8 cellular contexts compared by ENCODE assay signal in genomic region chr7:128135275-128136214, GRCh38.
DNase-seq lines count a peak whose midpoint lies in the region; ATAC-seq, FAIRE-seq and TF ChIP-seq lines count a peak whose summit lies in the region.

No MANE protein-coding gene starts in this region.

- no peak for TF ChIP-seq POLR2A in H1 (IDR thresholded peaks at IDR 0.05; ENCODE audit: control extremely low read depth in 1 of 2, low read depth in 2 of 2, low read length in 2 of 2)

- peak overlapping the region; percentile 96 for H2AFZ ChIP-seq in H1 (ENCODE audit: low read length)

- peaks cover 9% of the 10 kb centered on the region; the same call in 1 of the 2 replicates for H3K23me2 ChIP-seq in H1 (ENCODE audit: low read depth, low read length)

- DNase-seq in 8988T: peak; percentile 62
- peak; percentile 76 for DNase-seq in NCI-H2227 (lab: John Stamatoyannopoulos, UW; ENCODE audit: unreplicated experiment)
- peak; percentile 60 for DNase-seq in activated CD8-positive, alpha-beta T cell treated with anti-CD3 and anti-CD28 coated beads, Interleukin-2, amount 10 ng/mL, durations not matched to agents 7 days and 5 days
- DNase-seq in H1 (ENCODE audit: low read depth in 1 of 2, low spot score in 2 of 2): peak in 1 of 2 experiments; percentile 85
- peak; percentile 27 for DNase-seq in middle frontal gyrus (ENCODE audit: extremely low spot score, low spot score)
- peak; percentile 44 to 46 for DNase-seq in stimulated activated CD8-positive, alpha-beta memory T cell treated with anti-CD3 and anti-CD28 coated beads, Interleukin-2, amount 100 ng/mL, for 48 hours (ENCODE audit: low read depth in 2 of 2)

- peaks cover 14% of the 10 kb centered on the region for H3K4me1 Mint-ChIP-seq in activated CD8-positive, alpha-beta T cell treated with anti-CD3 and anti-CD28 coated beads, Interleukin-2, amount 10 ng/mL, durations not matched to agents 7 days and 5 days (ENCODE audit: low read depth)

- peaks cover 0 to 2% of the 10 kb centered on the region in 2 experiments; a peak in 1 of 4 replicates for H3K9me3 ChIP-seq in H1 (ENCODE audit: insufficient read depth in 2 of 2, low read depth in 1 of 2, low read length in 1 of 2)

- peak overlapping the region; percentile 80; the same call in 1 of the 2 replicates for H2BK12ac ChIP-seq in H1 (ENCODE audit: low read depth, low read length)

- H3K4me3 Mint-ChIP-seq in activated CD8-positive, alpha-beta T cell treated with anti-CD3 and anti-CD28 coated beads, Interleukin-2, amount 10 ng/mL, durations not matched to agents 7 days and 5 days: peak overlapping the region; percentile 69

- H3K36me3 ChIP-seq in H1 (ENCODE audit: control insufficient read depth in 2 of 4, insufficient read depth in 4 of 4, low read length in 3 of 4): no peaks in the 10 kb centered on the region

- H3K4me1 ChIP-seq in H1 (replicated peaks in 1 of 4; ENCODE audit: control insufficient read depth in 3 of 4, insufficient read depth in 4 of 4, low read length in 3 of 4): peaks cover 0 to 4% (median 2%) of the 10 kb centered on the region in 4 experiments; a peak in 2 of 7 replicates

- 2% methylated on average over 51 of the region's 62 CpGs; no CpG with 5 or more reads in 1 of the 2 experiments for WGBS in H1 (ENCODE audit: extremely low coverage in 1 of 2, insufficient coverage in 1 of 2, insufficient read length in 1 of 2, insufficient replicate concordance in 2 of 2, low coverage in 1 of 2, low lambda C conversion rate in 2 of 2, missing lambda C conversion rate in 1 of 2), 2 experiments

- H3K4me2 ChIP-seq in H1 (ENCODE audit: insufficient read depth in 1 of 2, low read depth in 2 of 2, low read length in 2 of 2): peak overlapping the region; percentile 68 to 86

- no peak overlapping the region for H2AK5ac ChIP-seq in H1 (ENCODE audit: low read depth, low read length)

- H2BK5ac ChIP-seq in H1 (ENCODE audit: low read depth, low read length): peak overlapping the region; percentile 35; the same call in 1 of the 2 replicates

- H2BK15ac ChIP-seq in H1 (ENCODE audit: low read length): no peak overlapping the region

- peak overlapping the region; percentile 3 for H4K5ac ChIP-seq in H1 (ENCODE audit: insufficient read length, low read depth, low read length)

- H3K56ac ChIP-seq in H1 (replicated peaks; ENCODE audit: insufficient read length, low read depth, low read length): peak overlapping the region; percentile 77

- H3K14ac ChIP-seq in H1 (ENCODE audit: insufficient read length): no peak overlapping the region

- H3K27ac Mint-ChIP-seq in activated CD8-positive, alpha-beta T cell treated with anti-CD3 and anti-CD28 coated beads, Interleukin-2, amount 10 ng/mL, durations not matched to agents 7 days and 5 days: no peak overlapping the region

- TF ChIP-seq CTCF in H1 (IDR thresholded peaks at IDR 0.05; ENCODE audit: control extremely low read depth in 1 of 3, insufficient read depth in 1 of 3, low read depth in 1 of 3, low read length in 3 of 3): peak; percentile 79 to 84 (median 83)

- H2BK20ac ChIP-seq in H1 (ENCODE audit: low read length): peak overlapping the region; percentile 80; the same call in 1 of the 2 replicates

- no peak overlapping the region for H3K9ac ChIP-seq in H1 (replicated peaks in 1 of 4; ENCODE audit: extremely low read depth in 1 of 4, low read depth in 3 of 4, low read length in 3 of 4)

- peaks cover 3% of the 10 kb centered on the region for H3K36me3 Mint-ChIP-seq in activated CD8-positive, alpha-beta T cell treated with anti-CD3 and anti-CD28 coated beads, Interleukin-2, amount 10 ng/mL, durations not matched to agents 7 days and 5 days (ENCODE audit: low read depth)

- H4K8ac ChIP-seq in H1 (ENCODE audit: extremely low read depth, insufficient read depth, low read length): peak overlapping the region; percentile 19

- peak overlapping the region; percentile 48 to 82 (median 58) for H3K4me3 ChIP-seq in H1 (ENCODE audit: extremely low read depth in 1 of 4, insufficient read depth in 2 of 4, low read depth in 3 of 4, low read length in 4 of 4)

- peak overlapping the region; percentile 96 for H4K91ac ChIP-seq in H1 (replicated peaks; ENCODE audit: insufficient read length, low read length)

- H2BK120ac ChIP-seq in H1 (replicated peaks; ENCODE audit: low read depth, low read length): no peak overlapping the region

- H3K79me1 ChIP-seq in H1 (ENCODE audit: low read depth, low read length): no peaks in the 10 kb centered on the region

- H3K27me3 Mint-ChIP-seq in activated CD8-positive, alpha-beta T cell treated with anti-CD3 and anti-CD28 coated beads, Interleukin-2, amount 10 ng/mL, durations not matched to agents 7 days and 5 days (ENCODE audit: low read depth): peaks cover 51% of the 10 kb centered on the region

- no peak overlapping the region for H3K4ac ChIP-seq in H1 (replicated peaks; ENCODE audit: insufficient read length, low read depth, low read length)

- CTCF ChIA-PET in activated CD8-positive, alpha-beta T cell treated with anti-CD3 and anti-CD28 coated beads, Interleukin-2, amount 10 ng/mL, durations not matched to agents 7 days and 5 days (lab: Charles Lee): interaction anchor here (0.7 to 6.1 kb wide), 36 partner anchors 8 to 461 kb away, joined by 3 to 80 read pairs (median 4); no protein-coding TSS in a partner anchor
- CTCF ChIA-PET in H1 (lab: Charles Lee; ENCODE audit: partially characterized antibody): interaction anchor here (0.7 to 14.8 kb wide), 41 partner anchors 8 to 422 kb away, joined by 3 to 347 read pairs (median 5); no protein-coding TSS in a partner anchor

- no peaks in the 10 kb centered on the region for H3K9me3 Mint-ChIP-seq in activated CD8-positive, alpha-beta T cell treated with anti-CD3 and anti-CD28 coated beads, Interleukin-2, amount 10 ng/mL, durations not matched to agents 7 days and 5 days (ENCODE audit: insufficient read depth)

- H3K79me2 ChIP-seq in H1 (ENCODE audit: control insufficient read depth in 1 of 2, insufficient read depth in 2 of 2, low read length in 2 of 2): no peaks in the 10 kb centered on the region

- POLR2A ChIA-PET in activated CD8-positive, alpha-beta T cell treated with anti-CD3 and anti-CD28 coated beads, Interleukin-2, amount 10 ng/mL, durations not matched to agents 7 days and 5 days (lab: Charles Lee): interaction anchor here (0.6 to 1.3 kb wide), 3 partner anchors 27 to 988 kb away, joined by 3 to 4 read pairs (median 3); no protein-coding TSS in a partner anchor
- POLR2A ChIA-PET in H1 (lab: Charles Lee; ENCODE audit: partially characterized antibody): interaction anchor here (0.7 to 1.9 kb wide), 6 partner anchors 12 to 74 kb away, joined by 3 to 5 read pairs (median 4); no protein-coding TSS in a partner anchor

- H3K27ac ChIP-seq in H1 (ENCODE audit: low read depth, low read length): no peak overlapping the region

- peak overlapping the region; percentile 94 for H3K18ac ChIP-seq in H1 (ENCODE audit: extremely low read depth, low read length)

- H4K20me1 ChIP-seq in H1 (replicated peaks in 1 of 2; ENCODE audit: control insufficient read depth in 1 of 2, insufficient read depth in 2 of 2, low read length in 2 of 2): no peaks in the 10 kb centered on the region

- no peak for FAIRE-seq in H1 (lab: Jason Lieb, UNC)

- no peak overlapping the region for H3K23ac ChIP-seq in H1 (ENCODE audit: insufficient read length)

- peak in 1 of 2 experiments; percentile 94; a peak in 2 of 3 replicates for TF ChIP-seq EP300 in H1 (IDR thresholded peaks at IDR 0.05; ENCODE audit: borderline replicate concordance in 1 of 2, low read depth in 2 of 2, low read length in 2 of 2)

- H3K27me3 ChIP-seq in H1 (replicated peaks in 1 of 4; ENCODE audit: control insufficient read depth in 3 of 4, extremely low read depth in 1 of 4, insufficient read depth in 3 of 4, low read length in 3 of 4): peaks cover 10 to 38% (median 29%) of the 10 kb centered on the region in 4 experiments

- TF ChIP-seq RAD21 in H1 (IDR thresholded peaks at IDR 0.05 in 1 of 2, conservative IDR thresholded peaks at IDR 0.05 in 1 of 2; ENCODE audit: low read depth in 2 of 2, low read length in 2 of 2): peak; percentile 41 to 80; a peak in 3 of 4 replicates

- peak; percentile 97 for ATAC-seq in GM18502 (IDR thresholded peaks at IDR 0.05; ENCODE audit: poor library complexity, unreplicated experiment)
- peak; percentile 95 for ATAC-seq in HG02981 (IDR thresholded peaks at IDR 0.05; ENCODE audit: unreplicated experiment)
- peak; percentile 98 for ATAC-seq in activated CD8-positive, alpha-beta T cell treated with anti-CD3 and anti-CD28 coated beads, Interleukin-2, amount 10 ng/mL, durations not matched to agents 7 days and 5 days

TF ChIP-seq in H1, 55 proteins besides CTCF, POLR2A, EP300 and RAD21 (continues in another document):
- no peak; the same call in 1 of the 2 replicates for TF ChIP-seq CREB1 (IDR thresholded peaks at IDR 0.05)
- no peak for TF ChIP-seq JUND (IDR thresholded peaks at IDR 0.05; ENCODE audit: low read length)
- no peak for TF ChIP-seq BACH1 (IDR thresholded peaks at IDR 0.05; ENCODE audit: low read length)
- TF ChIP-seq KDM1A (IDR thresholded peaks at IDR 0.05; ENCODE audit: borderline replicate concordance, low read length): no peak
- TF ChIP-seq TAF1 (IDR thresholded peaks at IDR 0.05; ENCODE audit: low read depth, low read length): peak; percentile 48; the same call in 1 of the 2 replicates
- no peak for TF ChIP-seq ZNF274 (IDR thresholded peaks at IDR 0.05; ENCODE audit: borderline replicate concordance, extremely low read depth, low read length)
- TF ChIP-seq SIX5 (IDR thresholded peaks at IDR 0.05; ENCODE audit: low read depth, low read length): no peak
- TF ChIP-seq SAP30 (IDR thresholded peaks at IDR 0.05; ENCODE audit: insufficient read depth, insufficient replicate concordance, low read length): no peak
- TF ChIP-seq CTBP2 (IDR thresholded peaks at IDR 0.05; ENCODE audit: borderline replicate concordance, insufficient read depth, insufficient read length, low read length): no peak
- no peak for TF ChIP-seq MAFK (IDR thresholded peaks at IDR 0.05; ENCODE audit: low read depth, low read length)
